Comparison of ENCODE assay signal across 8 cellular contexts in genomic region chr16:89489731-89490385, GRCh38. TPM values are rescaled to one million over a fixed set of nuclear protein-coding genes. Genes with fewer than 3 reads are reported as not detected.
DNase-seq lines count a peak whose midpoint lies in the region; ATAC-seq and TF ChIP-seq lines count a peak whose summit lies in the region.

No MANE protein-coding gene starts in this region.

- H3K9me3 ChIP-seq in SJSA1 (replicated peaks): no peaks in the 10 kb centered on the region

- H3K27ac ChIP-seq in SJSA1 (peak overlapping the region; percentile 68), rectal smooth muscle tissue (ENCODE audit: low read depth, low read length) (peak overlapping the region; percentile 82)

- H3K9ac ChIP-seq in rectal smooth muscle tissue (ENCODE audit: low read length): no peak overlapping the region

- peaks cover 22% of the 10 kb centered on the region for H3K4me1 ChIP-seq in SJSA1 (replicated peaks)
- H3K4me1 ChIP-seq in rectal smooth muscle tissue (ENCODE audit: control insufficient read depth, insufficient read depth, low read length): peaks cover 28% of the 10 kb centered on the region

- no peaks in the 10 kb centered on the region for H3K27me3 ChIP-seq in SJSA1 (replicated peaks)
- H3K27me3 ChIP-seq in rectal smooth muscle tissue (ENCODE audit: control insufficient read depth, insufficient read depth, low read length): no peaks in the 10 kb centered on the region

- no peak for TF ChIP-seq CTCF in GM12864 (IDR thresholded peaks at IDR 0.05; ENCODE audit: low read depth, low read length, missing control alignments)
- TF ChIP-seq CTCF in fibroblast of mammary gland (conservative IDR thresholded peaks at IDR 0.05; ENCODE audit: control insufficient read depth, insufficient read depth, low read depth, low read length): no peak

- DNase-seq in GM12864 (ENCODE audit: low read depth) (no peak), SJSA1 (ENCODE audit: low read depth in 1 of 2, low spot score in 2 of 2) (no peak), fibroblast of mammary gland (ENCODE audit: low read depth) (no peak), H4 (ENCODE audit: low spot score) (no peak), AML-193 (lab: John Stamatoyannopoulos, UW) (no peak)
- no peak for DNase-seq in central memory CD4-positive, alpha-beta T cell

- H3K4me3 ChIP-seq in GM12864 (ENCODE audit: low read depth, low read length): peak overlapping the region; percentile 66
- peak overlapping the region; percentile 75 for H3K4me3 ChIP-seq in SJSA1
- peak overlapping the region; percentile 70 for H3K4me3 ChIP-seq in fibroblast of mammary gland (ENCODE audit: control insufficient read depth, low read depth, low read length)
- H3K4me3 ChIP-seq in rectal smooth muscle tissue (ENCODE audit: low read length): peak overlapping the region; percentile 77

- H3K36me3 ChIP-seq in SJSA1 (peaks cover 15% of the 10 kb centered on the region), rectal smooth muscle tissue (ENCODE audit: control insufficient read depth, insufficient read depth, low read length) (no peaks in the 10 kb centered on the region)

- no peak for ATAC-seq in HG03045 (IDR thresholded peaks at IDR 0.05; ENCODE audit: unreplicated experiment)

RNA-seq across cellular contexts. Expression of gene ANKRD11, which starts 0.5 kb away (rescaled TPM):
- 48.0 and 55.6 TPM in 2 replicates for total RNA-seq in SJSA1 (2014; rRNA removed; shearing (Covaris generic))
- total RNA-seq in H4 (2014; rRNA removed; shearing (Covaris generic)): 34.4 and 39.2 TPM in 2 replicates

RNA-seq across cellular contexts. Expression of gene SPG7, which starts 18.3 kb away (rescaled TPM):
- total RNA-seq in SJSA1 (2014; rRNA removed; shearing (Covaris generic)): 131 and 144 TPM in 2 replicates
- 45.0 and 46.7 TPM in 2 replicates for total RNA-seq in H4 (2014; rRNA removed; shearing (Covaris generic))
